8 cellular contexts compared by ENCODE assay signal in the genomic region with DNA sequence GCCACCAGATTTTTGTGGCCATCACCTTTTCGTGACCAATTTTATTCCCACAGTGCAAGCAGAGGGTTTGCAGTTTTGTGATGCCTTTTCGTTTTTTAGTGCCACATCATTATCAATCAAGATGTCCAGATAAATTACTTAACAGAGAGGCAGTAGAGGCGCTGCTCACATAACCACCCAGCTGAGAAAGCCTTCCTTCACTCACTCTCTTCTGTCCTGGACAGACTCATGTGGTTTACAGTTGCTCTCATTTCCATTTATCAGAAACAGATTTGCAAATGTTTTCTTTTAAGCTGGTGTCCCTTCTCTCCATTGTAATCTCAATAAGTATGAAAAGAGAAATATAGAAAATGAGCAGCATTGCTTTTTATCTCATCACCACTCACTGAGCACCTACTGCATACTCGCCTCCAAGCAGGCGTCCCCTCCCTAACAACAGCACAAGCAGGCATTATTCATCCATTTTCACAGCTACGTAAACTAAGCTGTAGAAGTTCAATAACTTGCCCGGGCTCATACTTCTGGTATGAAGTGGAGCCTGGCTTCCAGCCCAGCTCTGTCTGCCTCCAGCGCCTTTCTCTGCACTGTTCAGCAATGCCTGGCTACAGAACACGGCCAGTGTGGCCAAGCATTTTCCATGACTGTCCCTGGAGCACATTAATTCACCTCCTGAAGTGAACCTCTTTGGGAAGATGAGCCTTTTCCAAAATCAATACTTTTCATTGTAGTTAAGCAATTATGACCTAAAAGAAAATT. TPM values are rescaled to one million over a fixed set of nuclear protein-coding genes. Genes with fewer than 3 reads are reported as not detected.
DNase-seq lines count a peak whose midpoint lies in the region; ATAC-seq and TF ChIP-seq lines count a peak whose summit lies in the region.

No MANE protein-coding gene starts in this region.

- no peak overlapping the region for H3K4me3 Mint-ChIP-seq in activated CD4-positive, alpha-beta T cell treated with anti-CD3 and anti-CD28 coated beads, Interleukin-2, amount 10 ng/mL, durations not matched to agents 7 days and 5 days

- H3K27me3 Mint-ChIP-seq in activated CD4-positive, alpha-beta T cell treated with anti-CD3 and anti-CD28 coated beads, Interleukin-2, amount 10 ng/mL, durations not matched to agents 7 days and 5 days = peaks cover 10% of the 10 kb centered on the region

- peaks cover 23% of the 10 kb centered on the region for H3K4me1 Mint-ChIP-seq in activated CD4-positive, alpha-beta T cell treated with anti-CD3 and anti-CD28 coated beads, Interleukin-2, amount 10 ng/mL, durations not matched to agents 7 days and 5 days

- DNase-seq in HFF-Myc (ENCODE audit: extremely low read depth, low read depth) = peak; percentile 71
- peak; percentile 94 for DNase-seq in astrocyte of the spinal cord (ENCODE audit: low read depth, low spot score)
- peak in 38 of 51 donors; percentile 9 to 78 (median 50) for DNase-seq in hypothalamus (lab: John Stamatoyannopoulos, UW)
- DNase-seq in stromal cell of bone marrow (ENCODE audit: low read depth) = peak; percentile 95
- no peak for DNase-seq in NCI-H1930 (lab: John Stamatoyannopoulos, UW)
- DNase-seq in activated CD4-positive, alpha-beta T cell treated with anti-CD3 and anti-CD28 coated beads, Interleukin-2, amount 10 ng/mL, durations not matched to agents 7 days and 5 days = no peak

- H3K27ac Mint-ChIP-seq in activated CD4-positive, alpha-beta T cell treated with anti-CD3 and anti-CD28 coated beads, Interleukin-2, amount 10 ng/mL, durations not matched to agents 7 days and 5 days = no peak overlapping the region

- CTCF ChIA-PET in activated CD4-positive, alpha-beta T cell treated with anti-CD3 and anti-CD28 coated beads, Interleukin-2, amount 10 ng/mL, durations not matched to agents 7 days and 5 days (lab: Charles Lee) = interaction anchor here (1.1 to 1.9 kb wide), 3 partner anchors 25 to 29 kb away, joined by 3 to 4 read pairs (median 4); no protein-coding TSS in a partner anchor

- in situ Hi-C loops in astrocyte of the spinal cord (cut with HindIII; ENCODE audit: low sequenced_read_pairs) = no loop called here

- peak overlapping the region; percentile 11; the same call in 1 of the 2 replicates for H3K4me3 ChIP-seq in HFF-Myc (replicated peaks; ENCODE audit: low read depth, low read length)
- no peak overlapping the region for H3K4me3 ChIP-seq in astrocyte of the spinal cord (ENCODE audit: low read depth, low read length)

- no peaks in the 10 kb centered on the region for H3K9me3 Mint-ChIP-seq in activated CD4-positive, alpha-beta T cell treated with anti-CD3 and anti-CD28 coated beads, Interleukin-2, amount 10 ng/mL, durations not matched to agents 7 days and 5 days

- TF ChIP-seq CTCF in HFF-Myc (IDR thresholded peaks at IDR 0.05; ENCODE audit: low read depth, low read length, missing control alignments) (no peak), astrocyte of the spinal cord (IDR thresholded peaks at IDR 0.05; ENCODE audit: low read depth, low read length) (no peak)

- POLR2A ChIA-PET in activated CD4-positive, alpha-beta T cell treated with anti-CD3 and anti-CD28 coated beads, Interleukin-2, amount 10 ng/mL, durations not matched to agents 7 days and 5 days (lab: Charles Lee) = no interaction called here

- H3K36me3 Mint-ChIP-seq in activated CD4-positive, alpha-beta T cell treated with anti-CD3 and anti-CD28 coated beads, Interleukin-2, amount 10 ng/mL, durations not matched to agents 7 days and 5 days (ENCODE audit: low read depth) = peaks cover 37% of the 10 kb centered on the region

- no peak for ATAC-seq in HG02884 (IDR thresholded peaks at IDR 0.05; ENCODE audit: unreplicated experiment)
- ATAC-seq in activated CD4-positive, CD25-positive, alpha-beta regulatory T cell treated with anti-CD3 and anti-CD28 coated beads, Interleukin-2, amount 50 U/mL, for 24 hours = no peak

RNA-seq across cellular contexts. Expression of gene KATNAL1, which starts 34.6 kb away (rescaled TPM):
- 10 to 100 TPM; 25.0 to 27.4 TPM for total RNA-seq in activated CD4-positive, alpha-beta T cell treated with anti-CD3 and anti-CD28 coated beads, Interleukin-2, amount 10 ng/mL, durations not matched to agents 7 days and 5 days

Comparison
In these comparisons a context has a peak if more than half of its experiments do, and no peak if none do; other contexts are left out.
1. DNase-seq: peak in HFF-Myc (single experiment), astrocyte of the spinal cord (single experiment), hypothalamus (38 of 51) and stromal cell of bone marrow (single experiment); none in NCI-H1930 (0 of 2) and activated CD4-positive, alpha-beta T cell treated with anti-CD3 and anti-CD28 coated beads, Interleukin-2, amount 10 ng/mL, durations not matched to agents 7 days and 5 days (single experiment).